In genomic region chr2:210063306-210063705, GRCh38 we compare ENCODE assay signal across 8 cellular contexts.
"Had no signal": no experiment of that assay in that cellular context is flagged by ENCODE, and none has a peak within 500 bp of the region (broad histone marks: within the 10 kb centered on the region; RNA-seq: fewer than 3 reads in every experiment).

No MANE protein-coding gene starts in this region.

- FAIRE-seq: G401.6, GM12878, GM12891, GM12892, GM18507, GM19239 had no signal

- H3K4me3 ChIP-seq: GM12878 had no signal

- ATAC-seq: GM12878 had no signal

- DNase-seq: GDM1, GF-D8 had no signal
